ENCODE assay signal across 8 cellular contexts in genomic region chr16:53055603-53056527, GRCh38. TPM values are rescaled to one million over a fixed set of nuclear protein-coding genes. Genes with fewer than 3 reads are reported as not detected.
A peak's percentile ranks its signal among the peaks of the same experiment; 100 is the strongest.
DNase-seq lines count a peak whose midpoint lies in the region; ATAC-seq lines count a peak whose summit lies in the region.

No MANE protein-coding gene starts in this region.

- peak; percentile 14 for DNase-seq in stimulated activated CD4-positive, alpha-beta T cell treated with anti-CD3 and anti-CD28 coated beads, Interleukin-15, amount 100 ng/mL, for 24 hours
- DNase-seq in stimulated activated CD4-positive, alpha-beta T cell treated with anti-CD3 and anti-CD28 coated beads, Interleukin-2, amount 100 ng/mL, for 48 hours: no peak
- DNase-seq in RKO (ENCODE audit: low spot score): peak; percentile 56
- peak; percentile 52 for DNase-seq in cerebellar cortex (ENCODE audit: low spot score)
- DNase-seq in left colon: peak; percentile 59 to 67
- peak; percentile 8 for DNase-seq in stimulated activated naive CD8-positive, alpha-beta T cell treated with anti-CD3 and anti-CD28 coated beads, Interleukin-15, Interleukin-2, amounts not matched to agents 100 U/mL and 50 U/mL, for 24 hours
- DNase-seq in NCI-H1436 (lab: John Stamatoyannopoulos, UW): no peak

- ATAC-seq in left colon (peak; percentile 23), HG02623 (IDR thresholded peaks at IDR 0.05; ENCODE audit: unreplicated experiment) (no peak)
- ATAC-seq in stimulated activated naive CD8-positive, alpha-beta T cell treated with anti-CD3 and anti-CD28 coated beads, Interleukin-15, Interleukin-2, amounts not matched to agents 100 U/mL and 50 U/mL, for 24 hours: no peak

- intact Hi-C loops in left colon (cut with DNase I, micrococcal nuclease): loop anchor here in 1 of 2 donors (10.0 kb wide), 1 partner anchor 79 kb away; no protein-coding TSS in a partner anchor

RNA-seq across cellular contexts. Expression of gene CHD9, which starts 1.1 kb away (rescaled TPM):
- 10 to 100 TPM; 68.6 to 73.7 TPM for total RNA-seq in left colon

RNA-seq across cellular contexts. Expression of gene CHD9NB, which starts 3.2 kb away (rescaled TPM):
- total RNA-seq in left colon: 1 to 10 TPM; 5.0 to 6.1 TPM

Comparison
In these comparisons a context has a peak if more than half of its experiments do, and no peak if none do; other contexts are left out.
1. DNase-seq: peak in stimulated activated CD4-positive, alpha-beta T cell treated with anti-CD3 and anti-CD28 coated beads, Interleukin-15, amount 100 ng/mL, for 24 hours (single experiment), RKO (single experiment), cerebellar cortex (single experiment), left colon (2 of 2) and stimulated activated naive CD8-positive, alpha-beta T cell treated with anti-CD3 and anti-CD28 coated beads, Interleukin-15, Interleukin-2, amounts not matched to agents 100 U/mL and 50 U/mL, for 24 hours (single experiment); none in stimulated activated CD4-positive, alpha-beta T cell treated with anti-CD3 and anti-CD28 coated beads, Interleukin-2, amount 100 ng/mL, for 48 hours (0 of 2) and NCI-H1436 (single experiment).